In the genomic region with DNA sequence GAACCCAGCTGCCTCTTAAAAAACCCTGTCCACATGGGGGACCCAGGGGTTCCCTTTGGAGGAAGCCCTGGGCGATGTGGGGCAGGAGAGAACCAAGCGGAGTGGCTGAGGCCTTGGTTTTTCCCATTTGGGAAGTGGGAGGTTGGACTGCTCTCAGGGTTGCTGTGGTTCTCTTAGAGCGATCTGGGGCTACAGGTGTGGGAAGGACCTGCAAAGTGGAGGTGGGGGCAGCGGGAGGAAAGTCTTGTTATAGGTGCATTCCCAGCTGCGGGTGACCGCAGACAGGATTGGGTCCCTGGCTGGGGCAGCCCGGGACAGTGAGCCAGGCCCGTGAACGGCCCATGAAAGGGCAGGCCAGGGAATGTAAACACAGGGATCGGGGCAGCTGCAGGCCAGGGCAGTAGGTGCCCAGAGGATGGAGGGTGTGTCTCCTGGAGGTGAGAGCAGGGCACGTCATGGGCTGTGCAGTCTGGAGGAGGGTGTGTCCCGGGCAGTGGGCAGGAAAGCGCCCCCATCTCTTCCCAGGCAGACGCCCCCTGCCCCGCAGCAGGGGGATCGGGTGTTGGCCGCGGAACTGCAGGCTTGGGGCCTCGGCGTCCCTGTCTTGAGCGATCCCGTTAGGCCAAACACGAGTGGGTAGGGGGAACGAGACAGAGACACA, we compare ENCODE assay signal across 2 cellular contexts.
TF ChIP-seq lines count a peak whose summit lies in the region.

No MANE protein-coding gene starts in this region.

TF ChIP-seq in SK-N-SH, 30 proteins besides CTCF, POLR2A, EP300 and RAD21 (continued from another document):
- TF ChIP-seq, protein P1, sequence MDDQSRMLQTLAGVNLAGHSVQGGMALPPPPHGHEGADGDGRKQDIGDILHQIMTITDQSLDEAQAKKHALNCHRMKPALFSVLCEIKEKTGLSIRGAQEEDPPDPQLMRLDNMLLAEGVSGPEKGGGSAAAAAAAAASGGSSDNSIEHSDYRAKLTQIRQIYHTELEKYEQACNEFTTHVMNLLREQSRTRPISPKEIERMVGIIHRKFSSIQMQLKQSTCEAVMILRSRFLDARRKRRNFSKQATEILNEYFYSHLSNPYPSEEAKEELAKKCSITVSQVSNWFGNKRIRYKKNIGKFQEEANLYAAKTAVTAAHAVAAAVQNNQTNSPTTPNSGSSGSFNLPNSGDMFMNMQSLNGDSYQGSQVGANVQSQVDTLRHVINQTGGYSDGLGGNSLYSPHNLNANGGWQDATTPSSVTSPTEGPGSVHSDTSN (IDR thresholded peaks at IDR 0.05) = no peak
- TF ChIP-seq YY1 (IDR thresholded peaks at IDR 0.05; ENCODE audit: low read depth) (no peak), SIN3A (IDR thresholded peaks at IDR 0.05; ENCODE audit: borderline replicate concordance, low read depth, low read length) (no peak), CHD2 (IDR thresholded peaks at IDR 0.05; ENCODE audit: low read length, partially characterized antibody) (no peak), USF1 (IDR thresholded peaks at IDR 0.05; ENCODE audit: borderline replicate concordance, low read depth) (no peak), MXI1 (IDR thresholded peaks at IDR 0.05; ENCODE audit: low read depth, low read length) (no peak; the same call in 1 of the 2 replicates), GATA2 (CRISPR knock-in tag; IDR thresholded peaks at IDR 0.05) (no peak), TAF1 (IDR thresholded peaks at IDR 0.05; ENCODE audit: borderline replicate concordance, low read depth, low read length) (no peak), GABPA (IDR thresholded peaks at IDR 0.05; ENCODE audit: low read depth) (no peak), IRF3 (IDR thresholded peaks at IDR 0.05; ENCODE audit: low read depth, low read length) (no peak), TEAD4 (IDR thresholded peaks at IDR 0.05; ENCODE audit: borderline replicate concordance, insufficient read depth) (no peak), FOSL2 (IDR thresholded peaks at IDR 0.05; ENCODE audit: borderline replicate concordance, low read depth) (no peak)
- TF ChIP-seq, protein P2, sequence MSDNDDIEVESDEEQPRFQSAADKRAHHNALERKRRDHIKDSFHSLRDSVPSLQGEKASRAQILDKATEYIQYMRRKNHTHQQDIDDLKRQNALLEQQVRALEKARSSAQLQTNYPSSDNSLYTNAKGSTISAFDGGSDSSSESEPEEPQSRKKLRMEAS (IDR thresholded peaks at IDR 0.05; ENCODE audit: low read depth) = no peak
TF ChIP-seq in SK-N-SH: peak in this region for 0.

TF ChIP-seq in SK-N-SH treated with all-trans-retinoic acid at 6 μM for 48 hours, 23 proteins besides CTCF, POLR2A, EP300 and RAD21 (continued from another document):
- TF ChIP-seq CREB5 (CRISPR knock-in tag; IDR thresholded peaks at IDR 0.05; ENCODE audit: low read depth) (no peak), ISL1 (CRISPR knock-in tag; IDR thresholded peaks at IDR 0.05) (no peak), TOX (CRISPR knock-in tag; IDR thresholded peaks at IDR 0.05; ENCODE audit: borderline replicate concordance) (no peak), SNAI2 (CRISPR knock-in tag; IDR thresholded peaks at IDR 0.05) (no peak)
TF ChIP-seq in SK-N-SH treated with all-trans-retinoic acid at 6 μM for 48 hours: peak in this region for 0.
